ENCODE assay signal across 19 cellular contexts in genomic region chr2:63768051-63768450, GRCh38.
DNase-seq lines count a peak whose midpoint lies in the region; ATAC-seq, FAIRE-seq and TF ChIP-seq lines count a peak whose summit lies in the region.
"Had no signal": no experiment of that assay in that cellular context is flagged by ENCODE, and none has a peak within 500 bp of the region (broad histone marks: within the 10 kb centered on the region; RNA-seq: fewer than 3 reads in every experiment).

No MANE protein-coding gene starts in this region.

- H3K4me3 Mint-ChIP-seq in glutamatergic neuron (ENCODE audit: unreplicated experiment) (no peak overlapping the region), Caco-2 (ENCODE audit: unreplicated experiment) (no peak overlapping the region)
- no peak overlapping the region for H3K4me3 Mint-ChIP-seq in CD4-positive, alpha-beta T cell
- H3K4me3 Mint-ChIP-seq: B cell; CD4-positive, CD25-positive, alpha-beta regulatory T cell; CD8-positive, alpha-beta memory T cell had no signal

- no peak overlapping the region for H3K27ac ChIP-seq in CD4-positive, alpha-beta T cell (ENCODE audit: low read depth, low read length)
- H3K27ac ChIP-seq: BLaER1, C4-2B had no signal

- H3K36me3 Mint-ChIP-seq in glutamatergic neuron (ENCODE audit: unreplicated experiment), result peaks cover 11% of the 10 kb centered on the region
- no peaks in the 10 kb centered on the region for H3K36me3 Mint-ChIP-seq in CD4-positive, alpha-beta T cell (ENCODE audit: low read depth)
- no peaks in the 10 kb centered on the region for H3K36me3 Mint-ChIP-seq in Caco-2 (ENCODE audit: insufficient read depth, unreplicated experiment)
- H3K36me3 Mint-ChIP-seq: CD4-positive, CD25-positive, alpha-beta regulatory T cell had no signal

- H3K4me1 Mint-ChIP-seq in glutamatergic neuron (ENCODE audit: low read depth, unreplicated experiment), result peaks cover 27% of the 10 kb centered on the region
- H3K4me1 Mint-ChIP-seq in CD4-positive, alpha-beta T cell (ENCODE audit: low read depth), result no peaks in the 10 kb centered on the region
- peaks cover 13% of the 10 kb centered on the region for H3K4me1 Mint-ChIP-seq in Caco-2 (ENCODE audit: low read depth, unreplicated experiment)
- H3K4me1 Mint-ChIP-seq: B cell; CD4-positive, CD25-positive, alpha-beta regulatory T cell; CD8-positive, alpha-beta memory T cell had no signal

- H3K4me1 ChIP-seq in Caco-2, result peaks cover 6% of the 10 kb centered on the region; the same call in 1 of the 2 replicates

- DNase-seq in GM06990 (ENCODE audit: extremely low read depth, insufficient read length) (peak; percentile 37), glutamatergic neuron (no peak), Caco-2 (no peak), COLO668 (lab: John Stamatoyannopoulos, UW; ENCODE audit: unreplicated experiment) (no peak)
- DNase-seq in CD4-positive, alpha-beta T cell, result no peak
- DNase-seq: CD4-positive, CD25-positive, alpha-beta regulatory T cell; CD8-positive, alpha-beta memory T cell; COR-L47; DMS153; DND-41; GOT3; H7; HCEC 1CT had no signal

- intact Hi-C loops in CD4-positive, alpha-beta T cell (cut with DNase I, micrococcal nuclease), result no loop called here
- intact Hi-C loops in Caco-2 (cut with micrococcal nuclease; ENCODE audit: unreplicated experiment), result no loop called here

- H3K9me3 Mint-ChIP-seq in glutamatergic neuron (ENCODE audit: unreplicated experiment) (peaks cover 14% of the 10 kb centered on the region), Caco-2 (ENCODE audit: unreplicated experiment) (no peaks in the 10 kb centered on the region)
- peaks cover 7% of the 10 kb centered on the region for H3K9me3 Mint-ChIP-seq in CD4-positive, alpha-beta T cell

- ATAC-seq in CD4-positive, alpha-beta T cell (ENCODE audit: poor library complexity), result no peak

- no peaks in the 10 kb centered on the region for H3K36me3 ChIP-seq in GM06990 (ENCODE audit: control insufficient read depth, insufficient read depth, low read length)
- no peaks in the 10 kb centered on the region for H3K36me3 ChIP-seq in Caco-2 (ENCODE audit: control insufficient read depth, insufficient read depth, low read length)
- H3K36me3 ChIP-seq: BLaER1 had no signal

- H3K9me3 ChIP-seq in CD4-positive, alpha-beta T cell (ENCODE audit: control insufficient read depth, low read length), result peaks cover 11% of the 10 kb centered on the region
- no peaks in the 10 kb centered on the region for H3K9me3 ChIP-seq in Caco-2

- H3K27me3 Mint-ChIP-seq in glutamatergic neuron (ENCODE audit: unreplicated experiment) (peaks cover 7% of the 10 kb centered on the region), Caco-2 (ENCODE audit: insufficient read depth, unreplicated experiment) (no peaks in the 10 kb centered on the region)
- no peaks in the 10 kb centered on the region for H3K27me3 Mint-ChIP-seq in CD4-positive, alpha-beta T cell
- H3K27me3 Mint-ChIP-seq: B cell; CD4-positive, CD25-positive, alpha-beta regulatory T cell had no signal

- H3K27ac Mint-ChIP-seq in glutamatergic neuron (ENCODE audit: unreplicated experiment) (peak overlapping the region; percentile 30), Caco-2 (ENCODE audit: unreplicated experiment) (no peak overlapping the region)
- H3K27ac Mint-ChIP-seq in CD4-positive, alpha-beta T cell, result no peak overlapping the region
- H3K27ac Mint-ChIP-seq: B cell; CD4-positive, CD25-positive, alpha-beta regulatory T cell; CD8-positive, alpha-beta memory T cell had no signal

- POLR2A ChIA-PET in CD4-positive, alpha-beta T cell (lab: Charles Lee), result no interaction called here
- POLR2A ChIA-PET in Caco-2 (lab: Charles Lee), result no interaction called here

- no peak for TF ChIP-seq CTCF in GM06990 (IDR thresholded peaks at IDR 0.05; ENCODE audit: insufficient read depth, low read length, poor library complexity, severe bottlenecking)
- TF ChIP-seq CTCF in glutamatergic neuron (IDR thresholded peaks at IDR 0.05; ENCODE audit: partially characterized antibody, unreplicated experiment), result no peak
- no peak for TF ChIP-seq CTCF in CD4-positive, alpha-beta T cell (IDR thresholded peaks at IDR 0.05)
- TF ChIP-seq CTCF in Caco-2 (IDR thresholded peaks at IDR 0.05; ENCODE audit: insufficient read depth in 1 of 2, low read depth in 1 of 2, low read length in 1 of 2, severe bottlenecking in 1 of 2, unreplicated experiment in 1 of 2), result no peak

- BruUV-seq in Caco-2 (replicated peaks; lab: Mats Ljungman, UMichigan), result no TSS peak

- no peak overlapping the region for H3K4me3 ChIP-seq in GM06990 (replicated peaks; ENCODE audit: low read depth, low read length)
- no peak overlapping the region for H3K4me3 ChIP-seq in Caco-2 (ENCODE audit: low read depth, low read length)
- H3K4me3 ChIP-seq: BLaER1 had no signal

- peak; percentile 33 for FAIRE-seq in colon (lab: Jason Lieb, UNC)
- FAIRE-seq: GM12891, GM18507 had no signal

- CTCF ChIA-PET in CD4-positive, alpha-beta T cell (lab: Charles Lee), result no interaction called here
- CTCF ChIA-PET in Caco-2 (lab: Charles Lee), result no interaction called here

- H3K27me3 ChIP-seq in GM06990 (replicated peaks; ENCODE audit: control insufficient read depth, insufficient read depth, low read length) (no peaks in the 10 kb centered on the region), Caco-2 (replicated peaks; ENCODE audit: control insufficient read depth, insufficient read depth, low read length) (no peaks in the 10 kb centered on the region)
- H3K27me3 ChIP-seq in CD4-positive, alpha-beta T cell (ENCODE audit: control insufficient read depth, insufficient read depth, low read length), result no peaks in the 10 kb centered on the region
- H3K27me3 ChIP-seq: BLaER1 had no signal
